Comparison of ENCODE assay signal across 8 cellular contexts in genomic region chr13:109145631-109146030, GRCh38.
DNase-seq lines count a peak whose midpoint lies in the region; TF ChIP-seq lines count a peak whose summit lies in the region.

No MANE protein-coding gene starts in this region.

- no peaks in the 10 kb centered on the region for H3F3A ChIP-seq in Loucy (ENCODE audit: low read depth)
- H3F3A ChIP-seq in SK-N-SH (replicated peaks; ENCODE audit: insufficient read depth), result peaks cover 3% of the 10 kb centered on the region

- no peak overlapping the region for H3K23ac ChIP-seq in trophoblast cell (ENCODE audit: low read length)

- H4K8ac ChIP-seq in trophoblast cell (ENCODE audit: low read depth, low read length), result no peak overlapping the region

- under 1% methylated on average over 4 of the region's 4 CpGs for WGBS in SK-N-SH (ENCODE audit: low lambda C conversion rate)
- no CpG with 5 or more reads among the region's 4 CpGs for WGBS in trophoblast cell (ENCODE audit: extremely low coverage, insufficient coverage, insufficient read length)

- no peak overlapping the region for H3K4me2 ChIP-seq in Loucy (ENCODE audit: low read depth, low read length, poor library complexity, severe bottlenecking)
- no peak overlapping the region for H3K4me2 ChIP-seq in SK-N-SH
- H3K4me2 ChIP-seq in trophoblast cell (ENCODE audit: low read length), result no peak overlapping the region

- CTCF ChIA-PET in AG04449 (lab: Yijun Ruan, JAX), result interaction anchor here (0.6 to 2.5 kb wide), 24 partner anchors 8 to 983 kb away, joined by 3 to 10 read pairs (median 4); no protein-coding TSS in a partner anchor
- CTCF ChIA-PET in HEK293T (lab: Yijun Ruan, JAX), result interaction anchor here (0.6 kb wide), 1 partner anchor 56 kb away, joined by 3 read pairs; no protein-coding TSS in a partner anchor
- CTCF ChIA-PET in SK-N-SH (lab: Yijun Ruan, JAX), result interaction anchor here (0.7 to 5.3 kb wide), 18 partner anchors 11 to 644 kb away, joined by 3 to 27 read pairs (median 4); no protein-coding TSS in a partner anchor

- peak; percentile 98 for TF ChIP-seq RAD21 in SK-N-SH (IDR thresholded peaks at IDR 0.05; ENCODE audit: low read length)

- H2BK120ac ChIP-seq in trophoblast cell (ENCODE audit: insufficient read depth, low read length, poor library complexity), result no peak overlapping the region

- H3K36me3 ChIP-seq in Loucy (ENCODE audit: insufficient read depth, low read length) (no peaks in the 10 kb centered on the region), SK-N-SH (replicated peaks in 1 of 2; ENCODE audit: control insufficient read depth in 1 of 2, insufficient read depth in 2 of 2, low read length in 1 of 2) (no peaks in the 10 kb centered on the region), trophoblast cell (ENCODE audit: control insufficient read depth in 1 of 2, insufficient read depth in 2 of 2, low read length in 2 of 2) (no peaks in the 10 kb centered on the region)

- H3K27me3 ChIP-seq in Loucy (ENCODE audit: insufficient read depth, low read length, poor library complexity, severe bottlenecking), result no peaks in the 10 kb centered on the region
- no peaks in the 10 kb centered on the region for H3K27me3 ChIP-seq in SK-N-SH (ENCODE audit: insufficient read depth)
- H3K27me3 ChIP-seq in trophoblast cell (ENCODE audit: insufficient read depth, low read length), result no peaks in the 10 kb centered on the region

- no peak overlapping the region for H4K91ac ChIP-seq in trophoblast cell (ENCODE audit: low read depth, low read length)

- no peak overlapping the region for H3K14ac ChIP-seq in trophoblast cell (ENCODE audit: low read length)

- H3K27ac ChIP-seq in SK-N-SH (ENCODE audit: low read depth in 2 of 2, low read length in 1 of 2), result peak overlapping the region; percentile 61 to 90; a peak in 3 of 4 replicates
- H3K27ac ChIP-seq in trophoblast cell (ENCODE audit: low read depth, low read length), result no peak overlapping the region

- no peaks in the 10 kb centered on the region for H3K4me1 ChIP-seq in Loucy (ENCODE audit: insufficient read depth, low read length, poor library complexity, severe bottlenecking)
- H3K4me1 ChIP-seq in SK-N-SH (ENCODE audit: control insufficient read depth in 1 of 2, insufficient read depth in 2 of 2, low read depth in 1 of 2, low read length in 1 of 2), result peaks cover 31 to 34% of the 10 kb centered on the region in 2 experiments; a peak in 3 of 4 replicates
- H3K4me1 ChIP-seq in trophoblast cell (ENCODE audit: control insufficient read depth in 1 of 2, insufficient read depth in 2 of 2, low read length in 2 of 2), result peaks cover 0 to 6% of the 10 kb centered on the region in 2 experiments

- no peaks in the 10 kb centered on the region for H3K9me2 ChIP-seq in Loucy (replicated peaks; ENCODE audit: low read depth, low read length)
- no peaks in the 10 kb centered on the region for H3K9me2 ChIP-seq in SK-N-SH

- TF ChIP-seq CTCF in AG04449 (IDR thresholded peaks at IDR 0.05; ENCODE audit: insufficient read depth, low read length, missing control alignments) (peak; percentile 80), GM12872 (IDR thresholded peaks at IDR 0.05; ENCODE audit: insufficient read depth, low read depth, low read length) (peak; percentile 82), Loucy (conservative IDR thresholded peaks at IDR 0.05; ENCODE audit: low read length) (peak; percentile 87), SK-N-SH (IDR thresholded peaks at IDR 0.05) (peak; percentile 93), foreskin fibroblast (IDR thresholded peaks at IDR 0.05; ENCODE audit: low read depth, low read length) (peak; percentile 88)

- no peaks in the 10 kb centered on the region for H3K79me1 ChIP-seq in trophoblast cell (ENCODE audit: low read length)

- no peak overlapping the region for H2AK5ac ChIP-seq in trophoblast cell (ENCODE audit: low read length)

- H3K4me3 ChIP-seq in AG04449 (ENCODE audit: low read depth, low read length) (no peak overlapping the region), Loucy (ENCODE audit: low read length, poor library complexity, severe bottlenecking) (no peak overlapping the region), SK-N-SH (ENCODE audit: low read depth in 2 of 2, low read length in 1 of 2) (peak overlapping the region in 1 of 2 experiments; percentile 30; a peak in 1 of 4 replicates), foreskin fibroblast (ENCODE audit: low read depth in 1 of 2, low read length in 2 of 2) (no peak overlapping the region), trophoblast cell (ENCODE audit: low read depth, low read length) (no peak overlapping the region)

- DNase-seq in AG04449 (ENCODE audit: low read depth, low spot score), result no peak
- DNase-seq in HEK293T (ENCODE audit: extremely low spot score), result peak; percentile 20
- DNase-seq in SK-N-SH, result peak; percentile 79
- DNase-seq in foreskin fibroblast, result peak; percentile 66 to 86
- peak; percentile 27 to 70 for DNase-seq in trophoblast cell
- no peak for DNase-seq in activated CD8-positive, alpha-beta memory T cell treated with anti-CD3 and anti-CD28 coated beads, Interleukin-2, amount 50 U/mL, for 4 hours

- H3K9me3 ChIP-seq in Loucy (ENCODE audit: insufficient read depth, low read depth, low read length), result no peaks in the 10 kb centered on the region
- no peaks in the 10 kb centered on the region for H3K9me3 ChIP-seq in SK-N-SH
- peaks cover 1% of the 10 kb centered on the region for H3K9me3 ChIP-seq in trophoblast cell (ENCODE audit: insufficient read depth, low read depth, low read length)

- H3K79me2 ChIP-seq in Loucy (ENCODE audit: insufficient read depth, low read length) (no peaks in the 10 kb centered on the region), SK-N-SH (ENCODE audit: insufficient read depth) (no peaks in the 10 kb centered on the region), trophoblast cell (ENCODE audit: control insufficient read depth, insufficient read depth, low read length, poor library complexity) (no peaks in the 10 kb centered on the region)

- no peak overlapping the region for H3K18ac ChIP-seq in trophoblast cell (ENCODE audit: low read length)

- TF ChIP-seq EP300 in SK-N-SH (IDR thresholded peaks at IDR 0.05; ENCODE audit: borderline replicate concordance in 1 of 2, low read depth in 1 of 2, low read length in 1 of 2), result peak in 1 of 2 experiments; percentile 57; a peak in 2 of 4 replicates

- H2BK5ac ChIP-seq in trophoblast cell (ENCODE audit: low read depth, low read length, poor library complexity), result no peak overlapping the region

- no peak overlapping the region for H4K12ac ChIP-seq in trophoblast cell (ENCODE audit: low read depth, low read length)

- H2BK12ac ChIP-seq in trophoblast cell (ENCODE audit: low read length), result no peak overlapping the region

- H2AFZ ChIP-seq in Loucy (ENCODE audit: low read length) (no peak overlapping the region), SK-N-SH (ENCODE audit: low read depth) (no peak overlapping the region), trophoblast cell (ENCODE audit: insufficient read depth, low read length, poor library complexity) (no peak overlapping the region)

- H4K20me1 ChIP-seq in Loucy (ENCODE audit: insufficient read depth, low read length, poor library complexity, severe bottlenecking) (no peaks in the 10 kb centered on the region), SK-N-SH (ENCODE audit: insufficient read depth) (no peaks in the 10 kb centered on the region)

- H3K9ac ChIP-seq in Loucy (ENCODE audit: low read depth, low read length, poor library complexity, severe bottlenecking) (no peak overlapping the region), SK-N-SH (no peak overlapping the region), trophoblast cell (ENCODE audit: low read length) (no peak overlapping the region)

- H3K4ac ChIP-seq in trophoblast cell (ENCODE audit: low read depth, low read length), result no peak overlapping the region

- POLR2A ChIA-PET in AG04449 (lab: Yijun Ruan, JAX), result no interaction called here
- POLR2A ChIA-PET in HEK293T (lab: Yijun Ruan, JAX), result no interaction called here
- POLR2A ChIA-PET in SK-N-SH (lab: Yijun Ruan, JAX), result interaction anchor here (1.2 to 1.7 kb wide), 2 partner anchors 635 to 640 kb away, joined by 4 read pairs; no protein-coding TSS in a partner anchor

TF ChIP-seq in HEK293T, 16 proteins besides CTCF, POLR2A, EP300 and RAD21 (continues in another document):
- no peak for TF ChIP-seq LEF1 (IDR thresholded peaks at IDR 0.05; ENCODE audit: borderline replicate concordance)
- TF ChIP-seq ELF4 (IDR thresholded peaks at IDR 0.05), result no peak
- TF ChIP-seq BHLHE40 (IDR thresholded peaks at IDR 0.05; ENCODE audit: borderline replicate concordance), result no peak
- no peak for TF ChIP-seq TARDBP (IDR thresholded peaks at IDR 0.05)
- no peak for TF ChIP-seq PKNOX1 (IDR thresholded peaks at IDR 0.05)
- TF ChIP-seq SUZ12 (IDR thresholded peaks at IDR 0.05), result no peak
- no peak for TF ChIP-seq NFRKB (IDR thresholded peaks at IDR 0.05)
- TF ChIP-seq ARNT (IDR thresholded peaks at IDR 0.05), result no peak
- TF ChIP-seq ZNF384 (IDR thresholded peaks at IDR 0.05), result no peak

TF ChIP-seq in SK-N-SH, 30 proteins besides CTCF, POLR2A, EP300 and RAD21 (continues in another document):
- peak; percentile 37; the same call in 1 of the 2 replicates for TF ChIP-seq USF1 (IDR thresholded peaks at IDR 0.05; ENCODE audit: borderline replicate concordance, low read depth)
- no peak for TF ChIP-seq TEAD4 (IDR thresholded peaks at IDR 0.05; ENCODE audit: borderline replicate concordance, insufficient read depth)
- TF ChIP-seq MAX (IDR thresholded peaks at IDR 0.05; ENCODE audit: low read depth), result no peak
- no peak for TF ChIP-seq FOXM1 (IDR thresholded peaks at IDR 0.05; ENCODE audit: low read depth)
- peak; percentile 89 for TF ChIP-seq SMC3 (IDR thresholded peaks at IDR 0.05; ENCODE audit: low read depth, low read length)
- TF ChIP-seq FOXJ3 (CRISPR knock-in tag; IDR thresholded peaks at IDR 0.05), result no peak
- TF ChIP-seq TCF12 (IDR thresholded peaks at IDR 0.05), result peak; percentile 33; the same call in 1 of the 2 replicates
- TF ChIP-seq RFX5 (IDR thresholded peaks at IDR 0.05; ENCODE audit: low read length), result no peak
- TF ChIP-seq EZH2phosphoT487 (IDR thresholded peaks at IDR 0.05; ENCODE audit: borderline replicate concordance, low read depth), result no peak

Comparison
In these comparisons a context has a peak if more than half of its experiments do, and no peak if none do; other contexts are left out.
1. DNase-seq: peak in HEK293T (single experiment), SK-N-SH (single experiment), foreskin fibroblast (2 of 2) and trophoblast cell (2 of 2); none in AG04449 (single experiment) and activated CD8-positive, alpha-beta memory T cell treated with anti-CD3 and anti-CD28 coated beads, Interleukin-2, amount 50 U/mL, for 4 hours (single experiment).
2. Peak in every context shown above with its lines, with median percentiles within 50 percentile points of each other: CTCF ChIP-seq.